ENCODE assay signal across 22 cellular contexts in genomic region chr9:101707708-101708107, GRCh38. TPM values are rescaled to one million over a fixed set of nuclear protein-coding genes. Genes with fewer than 3 reads are reported as not detected.
"Had no signal": no experiment of that assay in that cellular context is flagged by ENCODE, and none has a peak within 500 bp of the region (broad histone marks: within the 10 kb centered on the region; RNA-seq: fewer than 3 reads in every experiment).

No MANE protein-coding gene starts in this region.

- ATAC-seq: activated CD8-positive, alpha-beta memory T cell treated with anti-CD3 and anti-CD28 coated beads, Interleukin-2, amount 10 ng/mL, durations not matched to agents 7 days and 5 days; left lung; natural killer cell; stimulated activated naive B cell treated with anti-CD40 and anti-IgM and Interleukin-4, amounts not matched to agents 10 μg/mL and 1 μg/mL and 100 μg/mL, for 72 hours had no signal

- DNase-seq: activated CD4-positive, alpha-beta memory T cell treated with anti-CD3 and anti-CD28 coated beads for 36 hours; activated CD4-positive, alpha-beta T cell treated with anti-CD3 and anti-CD28 coated beads for 1 hour; activated CD8-positive, alpha-beta memory T cell treated with anti-CD3 and anti-CD28 coated beads, Interleukin-2, amount 10 ng/mL, durations not matched to agents 7 days and 5 days; activated effector memory CD4-positive, alpha-beta T cell treated with anti-CD3 and anti-CD28 coated beads, Interleukin-2, amount 50 U/mL, for 16 hours; activated T-cell treated with anti-CD3 and anti-CD28 coated beads, Interleukin-2, amount 50 U/mL, for 24 hours; cortex of kidney; effector CD4-positive, alpha-beta T cell; esophagus squamous epithelium; hypothalamus; kidney; left lung; mesenchymal stem cell; natural killer cell; posterior cingulate gyrus; retina; stimulated activated CD4-positive, alpha-beta T cell treated with anti-CD3 and anti-CD28 coated beads, Interleukin-4, amount 100 ng/mL, for 1 hour; stimulated activated naive B cell treated with anti-CD40 and anti-IgM and Interleukin-4, amounts not matched to agents 10 μg/mL and 1 μg/mL and 100 μg/mL, for 72 hours; uterus had no signal

- FAIRE-seq: kidney had no signal

- H3K4me3 ChIP-seq: esophagus squamous epithelium, left lung, tibial nerve, uterus had no signal

- H3K4me1 ChIP-seq: left lung, tibial nerve, uterus had no signal

- H3K27ac ChIP-seq: esophagus squamous epithelium, left lung, tibial nerve, uterus, VCaP had no signal

- H3K9me3 ChIP-seq: esophagus squamous epithelium, left lung, tibial nerve, uterus had no signal

- H3K36me3 ChIP-seq: esophagus squamous epithelium, left lung, tibial nerve, uterus had no signal

- H3K27me3 ChIP-seq: uterus had no signal

RNA-seq across cellular contexts. Expression of gene GRIN3A, which starts 30.7 kb away (rescaled TPM):
- total RNA-seq: activated CD4-positive, alpha-beta memory T cell treated with anti-CD3 and anti-CD28 coated beads for 36 hours; activated CD8-positive, alpha-beta memory T cell treated with anti-CD3 and anti-CD28 coated beads, Interleukin-2, amount 10 ng/mL, durations not matched to agents 7 days and 5 days; fibroblast of villous mesenchyme; natural killer cell; T-helper 2 cell treated with Interferon-gamma antibody and Interleukin-4, amounts not matched to agents 100 ng/mL and 5 ng/mL, for 36 hours had no signal
